ENCODE assay signal across 8 cellular contexts in the genomic region with DNA sequence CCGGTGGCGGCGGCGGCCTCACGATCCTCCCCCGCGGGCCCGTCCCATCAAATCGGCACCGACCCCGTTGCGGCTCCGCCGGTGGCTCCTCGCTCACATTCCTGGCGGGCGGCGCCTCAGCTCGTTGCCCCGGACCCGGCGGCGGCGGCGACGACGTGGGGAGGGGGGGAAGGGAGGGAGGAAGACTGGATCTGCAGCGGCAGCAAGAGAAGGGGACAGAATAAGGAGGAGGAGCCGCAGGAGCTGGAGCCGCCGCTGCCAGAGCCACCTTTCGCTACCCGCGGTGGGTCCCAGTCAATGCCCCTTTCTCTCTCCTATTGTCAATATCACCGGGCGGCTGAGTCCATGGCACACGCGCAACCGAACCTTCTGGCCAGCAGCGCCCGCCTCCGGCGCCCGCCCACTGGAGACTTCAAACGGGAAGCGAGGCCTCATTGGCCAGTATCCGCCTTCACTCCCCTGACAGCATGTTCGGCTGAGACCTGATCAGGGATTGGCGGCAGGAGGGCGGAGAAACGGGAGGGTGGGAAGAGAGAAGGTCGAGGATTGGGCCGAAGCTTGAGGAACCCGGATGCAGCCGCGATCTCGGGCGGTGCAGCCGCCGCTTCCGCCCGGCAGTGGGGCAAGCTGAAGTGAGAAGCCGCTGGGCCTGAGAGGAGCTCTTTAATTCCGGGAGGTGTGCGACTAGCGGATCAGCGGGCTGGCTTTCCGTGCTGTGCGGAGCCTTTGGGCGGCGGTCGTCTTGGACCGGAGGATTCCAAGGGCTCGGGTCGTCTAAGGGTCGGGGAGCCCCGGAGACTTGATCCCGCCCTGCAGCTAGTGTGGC. TPM values are rescaled to one million over a fixed set of nuclear protein-coding genes. Genes with fewer than 3 reads are reported as not detected.
A peak's percentile ranks its signal among the peaks of the same experiment; 100 is the strongest.
DNase-seq lines count a peak whose midpoint lies in the region; ATAC-seq and TF ChIP-seq lines count a peak whose summit lies in the region.

Gene PPP2R5E (minus strand): TSS at position 378 of the 826 bp plus-strand sequence. CDS start 3,692 bp downstream, outside the sequence.

- TF ChIP-seq POLR2A in tibial nerve (IDR thresholded peaks at IDR 0.05): peak; percentile 17 to 73

- peaks cover 23% of the 10 kb centered on the region for H3K4me1 ChIP-seq in adipocyte (ENCODE audit: control insufficient read depth, insufficient read depth, low read length)
- peaks cover 9% of the 10 kb centered on the region for H3K4me1 ChIP-seq in cardiac muscle cell (ENCODE audit: low read depth)
- peaks cover 3% of the 10 kb centered on the region for H3K4me1 ChIP-seq in parathyroid adenoma
- peaks cover 0 to 27% (median 12%) of the 10 kb centered on the region in 4 donors for H3K4me1 ChIP-seq in tibial nerve

- WGBS in tibial nerve, 2 donors: 1% methylated on average over 59 to 71 of the region's 78 CpGs

- H3K4me3 ChIP-seq in GM12875 (ENCODE audit: low read depth, low read length) (peak within 1 kb of the TSS; percentile 96), adipocyte (ENCODE audit: low read length) (peak within 1 kb of the TSS; percentile 100), cardiac muscle cell (peak within 1 kb of the TSS; percentile 94), parathyroid adenoma (ENCODE audit: low read depth, low read length) (peak within 1 kb of the TSS; percentile 96), tibial nerve (peak within 1 kb of the TSS; percentile 58 to 98 (median 70))

- peak within 1 kb of the TSS; percentile 98 for H2AFZ ChIP-seq in parathyroid adenoma

- TF ChIP-seq CTCF in GM12875 (IDR thresholded peaks at IDR 0.05; ENCODE audit: borderline replicate concordance, insufficient read depth, low read depth, low read length): no peak
- no peak for TF ChIP-seq CTCF in cardiac muscle cell (IDR thresholded peaks at IDR 0.05; ENCODE audit: low read depth, low read length)
- no peak for TF ChIP-seq CTCF in parathyroid adenoma (IDR thresholded peaks at IDR 0.05)
- TF ChIP-seq CTCF in tibial nerve (IDR thresholded peaks at IDR 0.05): peak in 2 of 5 experiments; percentile 24 to 51

- TF ChIP-seq EP300 in tibial nerve (IDR thresholded peaks at IDR 0.05): peak; percentile 46 to 80

- H3K27me3 ChIP-seq in adipocyte (replicated peaks; ENCODE audit: control insufficient read depth, insufficient read depth, low read length): no peaks in the 10 kb centered on the region
- H3K27me3 ChIP-seq in cardiac muscle cell: no peaks in the 10 kb centered on the region
- H3K27me3 ChIP-seq in parathyroid adenoma (ENCODE audit: control insufficient read depth, insufficient read depth, low read length): no peaks in the 10 kb centered on the region
- H3K27me3 ChIP-seq in tibial nerve: no peaks in the 10 kb centered on the region

- H3K27ac ChIP-seq in cardiac muscle cell (peak within 1 kb of the TSS; percentile 86), parathyroid adenoma (peak within 1 kb of the TSS; percentile 73), tibial nerve (peak within 1 kb of the TSS; percentile 54 to 92 (median 90))

- H3K9ac ChIP-seq in adipocyte (ENCODE audit: low read length) (peak within 1 kb of the TSS; percentile 98), parathyroid adenoma (peak within 1 kb of the TSS; percentile 87)

- H3K9me3 ChIP-seq in adipocyte (ENCODE audit: control insufficient read depth, low read length) (no peaks in the 10 kb centered on the region), cardiac muscle cell (ENCODE audit: low read depth) (no peaks in the 10 kb centered on the region), parathyroid adenoma (ENCODE audit: control insufficient read depth, low read length) (no peaks in the 10 kb centered on the region), tibial nerve (no peaks in the 10 kb centered on the region)

- H3K36me3 ChIP-seq in adipocyte (ENCODE audit: control insufficient read depth, insufficient read depth, low read length, severe bottlenecking) (peaks cover 17% of the 10 kb centered on the region), cardiac muscle cell (peaks cover 13% of the 10 kb centered on the region), parathyroid adenoma (ENCODE audit: control insufficient read depth, insufficient read depth, low read length) (no peaks in the 10 kb centered on the region), tibial nerve (peaks cover 0 to 23% (median 6%) of the 10 kb centered on the region in 3 donors)

- ATAC-seq in HG02798 (IDR thresholded peaks at IDR 0.05; ENCODE audit: poor library complexity, unreplicated experiment): peak; percentile 98

- peak; percentile 97 for DNase-seq in NCI-H1436 (lab: John Stamatoyannopoulos, UW)
- DNase-seq in T follicular helper cell (ENCODE audit: low read depth): peak; percentile 97
- peak; percentile 99 for DNase-seq in adipocyte (ENCODE audit: low read depth)
- peak; percentile 98 to 99 for DNase-seq in cardiac muscle cell (ENCODE audit: low read depth in 1 of 2, low spot score in 1 of 2)
- peak; percentile 95 to 98 for DNase-seq in tibial nerve (ENCODE audit: low spot score in 2 of 2)

- H3K79me2 ChIP-seq in parathyroid adenoma: peaks cover 21% of the 10 kb centered on the region

- peak within 1 kb of the TSS; percentile 84 for H3K4me2 ChIP-seq in parathyroid adenoma (ENCODE audit: low read length)

RNA-seq across cellular contexts. Expression of gene PPP2R5E, which starts in this region (rescaled TPM):
- total RNA-seq in cardiac muscle cell (8.5 and 15.5 TPM in 2 replicates), tibial nerve (10 to 100 TPM; 22.9 to 24.7 (median 23.8) TPM)
- 22.7 and 24.8 TPM in 2 replicates for polyA plus RNA-seq in cardiac muscle cell

Comparison
In these comparisons a context has a peak if more than half of its experiments do, and no peak if none do; other contexts are left out.
1. Peak in every context shown above with its lines: DNase-seq, ATAC-seq, H3K4me3 ChIP-seq and H3K27ac ChIP-seq.